Comparison of ENCODE assay signal across 10 cellular contexts in genomic region chrX:46953137-46953527, GRCh38. TPM values are rescaled to one million over a fixed set of nuclear protein-coding genes. Genes with fewer than 3 reads are reported as not detected.
DNase-seq lines count a peak whose midpoint lies in the region; ATAC-seq and TF ChIP-seq lines count a peak whose summit lies in the region.
"Had no signal": no experiment of that assay in that cellular context is flagged by ENCODE, and none has a peak within 500 bp of the region (broad histone marks: within the 10 kb centered on the region; RNA-seq: fewer than 3 reads in every experiment).

No MANE protein-coding gene starts in this region.

- peak; percentile 90 for ATAC-seq in GM21723 (IDR thresholded peaks at IDR 0.05; ENCODE audit: unreplicated experiment)
- peak in 2 of 4 donors; percentile 24 to 30 for ATAC-seq in right lobe of liver

- H3K9me3 Mint-ChIP-seq in activated T-helper 1 cell treated with anti-CD3 and anti-CD28 coated beads, Interleukin-12 subunit alpha, Interleukin-12 subunit beta, Interleukin-2, Interleukin-4 antibody, amounts not matched to agents 30 ng/mL and 10 ng/mL and 1 ng/mL, durations not matched to agents 14 hours and 24 hours and 36 hours, result no peaks in the 10 kb centered on the region

- H3K27me3 Mint-ChIP-seq in activated T-helper 1 cell treated with anti-CD3 and anti-CD28 coated beads, Interleukin-12 subunit alpha, Interleukin-12 subunit beta, Interleukin-2, Interleukin-4 antibody, amounts not matched to agents 30 ng/mL and 10 ng/mL and 1 ng/mL, durations not matched to agents 14 hours and 24 hours and 36 hours (ENCODE audit: insufficient read depth), result peaks cover 2% of the 10 kb centered on the region

- H3K4me3 ChIP-seq in HUES6 (ENCODE audit: low read depth, low read length), result 0 out of 2 replicates have a peak overlapping the region, but pooled peaks have one; percentile 5
- H3K4me3 ChIP-seq in right lobe of liver, result no peak overlapping the region
- H3K4me3 ChIP-seq: colonic mucosa had no signal

- intact Hi-C loops in right lobe of liver (cut with DNase I), result no loop called here
- intact Hi-C loops in activated T-helper 1 cell treated with anti-CD3 and anti-CD28 coated beads, Interleukin-12 subunit alpha, Interleukin-12 subunit beta, Interleukin-2, Interleukin-4 antibody, amounts not matched to agents 30 ng/mL and 10 ng/mL and 1 ng/mL, durations not matched to agents 14 hours and 24 hours and 36 hours (cut with micrococcal nuclease), result no loop called here

- H3K9me3 ChIP-seq in HUES6 (ENCODE audit: control insufficient read depth, insufficient read depth, low read depth, low read length) (no peaks in the 10 kb centered on the region), right lobe of liver (no peaks in the 10 kb centered on the region)
- H3K9me3 ChIP-seq: colonic mucosa had no signal

- no peaks in the 10 kb centered on the region for H3K4me1 Mint-ChIP-seq in activated T-helper 1 cell treated with anti-CD3 and anti-CD28 coated beads, Interleukin-12 subunit alpha, Interleukin-12 subunit beta, Interleukin-2, Interleukin-4 antibody, amounts not matched to agents 30 ng/mL and 10 ng/mL and 1 ng/mL, durations not matched to agents 14 hours and 24 hours and 36 hours (ENCODE audit: low read depth)

- TF ChIP-seq POLR2A in right lobe of liver (IDR thresholded peaks at IDR 0.05), result no peak

- no peak overlapping the region for H3K27ac Mint-ChIP-seq in activated T-helper 1 cell treated with anti-CD3 and anti-CD28 coated beads, Interleukin-12 subunit alpha, Interleukin-12 subunit beta, Interleukin-2, Interleukin-4 antibody, amounts not matched to agents 30 ng/mL and 10 ng/mL and 1 ng/mL, durations not matched to agents 14 hours and 24 hours and 36 hours

- H3K36me3 Mint-ChIP-seq in activated T-helper 1 cell treated with anti-CD3 and anti-CD28 coated beads, Interleukin-12 subunit alpha, Interleukin-12 subunit beta, Interleukin-2, Interleukin-4 antibody, amounts not matched to agents 30 ng/mL and 10 ng/mL and 1 ng/mL, durations not matched to agents 14 hours and 24 hours and 36 hours (ENCODE audit: low read depth), result no peaks in the 10 kb centered on the region

- H3K9ac ChIP-seq in HUES6 (ENCODE audit: low read length), result no peak overlapping the region

- no peak for TF ChIP-seq CTCF in GM13977 (IDR thresholded peaks at IDR 0.05; ENCODE audit: extremely low read depth, insufficient read depth, missing control alignments)
- no peak for TF ChIP-seq CTCF in right lobe of liver (IDR thresholded peaks at IDR 0.05)

- no peak overlapping the region for H3K4me3 Mint-ChIP-seq in activated T-helper 1 cell treated with anti-CD3 and anti-CD28 coated beads, Interleukin-12 subunit alpha, Interleukin-12 subunit beta, Interleukin-2, Interleukin-4 antibody, amounts not matched to agents 30 ng/mL and 10 ng/mL and 1 ng/mL, durations not matched to agents 14 hours and 24 hours and 36 hours

- WGBS in right lobe of liver (ENCODE audit: insufficient coverage, low coverage, low lambda C conversion rate, missing lambda C conversion rate), result 34% methylated on average over 5 of the region's 5 CpGs

- in situ Hi-C loops in GM13977 (cut with MboI; ENCODE audit: low pct_unique_long_range_greater_than_20kb, low sequenced_read_pairs, unreplicated experiment), result no loop called here

- H3K4me1 ChIP-seq in HUES6 (ENCODE audit: control insufficient read depth, insufficient read depth, low read length) (peaks cover 38% of the 10 kb centered on the region), right lobe of liver (peaks cover 0 to 23% (median 9%) of the 10 kb centered on the region in 4 donors)
- H3K4me1 ChIP-seq: colonic mucosa had no signal

- peak overlapping the region; percentile 30; the same call in 1 of the 2 replicates for H3K27ac ChIP-seq in HUES6 (ENCODE audit: low read depth, low read length)
- H3K27ac ChIP-seq in right lobe of liver, result peak overlapping the region in 2 of 3 donors; percentile 78 to 79
- H3K27ac ChIP-seq: colonic mucosa had no signal

- no peaks in the 10 kb centered on the region for H3K36me3 ChIP-seq in HUES6 (ENCODE audit: control insufficient read depth, insufficient read depth, low read length)
- no peaks in the 10 kb centered on the region for H3K36me3 ChIP-seq in right lobe of liver
- H3K36me3 ChIP-seq: colonic mucosa had no signal

- H3K27me3 ChIP-seq in HUES6 (ENCODE audit: control insufficient read depth, insufficient read depth, low read length) (no peaks in the 10 kb centered on the region), right lobe of liver (no peaks in the 10 kb centered on the region)
- H3K27me3 ChIP-seq: colonic mucosa had no signal

- DNase-seq in GM13977 (ENCODE audit: low spot score), result peak; percentile 11
- DNase-seq in right lobe of liver, result no peak
- DNase-seq in stimulated activated CD4-positive, alpha-beta T cell treated with anti-CD3 and anti-CD28 coated beads, Interleukin-15, amount 100 ng/mL, for 24 hours, result no peak
- no peak for DNase-seq in hippocampal formation (lab: John Stamatoyannopoulos, UW)
- no peak for DNase-seq in activated T-helper 1 cell treated with anti-CD3 and anti-CD28 coated beads, Interleukin-12 subunit alpha, Interleukin-12 subunit beta, Interleukin-2, Interleukin-4 antibody, amounts not matched to agents 30 ng/mL and 10 ng/mL and 1 ng/mL, durations not matched to agents 14 hours and 24 hours and 36 hours (ENCODE audit: low spot score)
- DNase-seq in COLO829 (ENCODE audit: low spot score), result no peak
- DNase-seq: NCI-H1048 had no signal

RNA-seq across cellular contexts. Expression of gene JADE3, which starts 40.9 kb away (rescaled TPM):
- 10 to 100 TPM in 2 of 6 experiments, 1 to 10 TPM in 4; 6.5 to 10.1 (median 9.1) TPM for total RNA-seq in right lobe of liver
- total RNA-seq in activated T-helper 1 cell treated with anti-CD3 and anti-CD28 coated beads, Interleukin-12 subunit alpha, Interleukin-12 subunit beta, Interleukin-2, Interleukin-4 antibody, amounts not matched to agents 30 ng/mL and 10 ng/mL and 1 ng/mL, durations not matched to agents 14 hours and 24 hours and 36 hours, result 1.3 and 2.1 TPM in 2 replicates
